Comparison of ENCODE assay signal across 22 cellular contexts in the genomic region with DNA sequence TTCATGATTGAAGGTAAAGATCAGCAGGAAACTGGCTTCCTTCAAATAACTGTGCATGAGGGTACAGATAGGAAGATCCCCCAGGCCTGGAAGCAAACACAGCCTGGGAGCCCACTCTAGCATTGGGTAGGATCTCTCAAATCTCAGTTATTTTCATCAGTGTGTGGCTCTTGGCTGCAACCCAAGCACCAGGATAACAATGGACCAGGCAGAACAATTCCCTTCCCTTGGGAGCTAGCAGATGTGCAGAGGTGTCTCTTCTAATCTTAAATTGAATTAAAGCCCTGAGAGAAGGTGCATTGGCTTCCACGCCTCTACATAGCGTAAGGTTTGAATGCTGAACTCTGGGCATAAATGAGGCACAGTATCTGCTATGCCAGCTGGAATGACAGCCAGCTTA.
"Had no signal": no experiment of that assay in that cellular context is flagged by ENCODE, and none has a peak within 500 bp of the region (broad histone marks: within the 10 kb centered on the region; RNA-seq: fewer than 3 reads in every experiment).

No MANE protein-coding gene starts in this region.

- H3K9me3 ChIP-seq: gastrocnemius medialis, neutrophil, pancreas, right lobe of liver, thoracic aorta, tibial nerve, upper lobe of left lung had no signal

- H3K79me2 ChIP-seq: hepatocyte had no signal

- H2AFZ ChIP-seq: hepatocyte had no signal

- H3K4me1 ChIP-seq: gastrocnemius medialis, pancreas, right lobe of liver, tibial nerve, upper lobe of left lung had no signal

- H3K27me3 ChIP-seq: gastrocnemius medialis, hepatocyte, neutrophil, pancreas, right lobe of liver, tibial nerve, upper lobe of left lung had no signal

- H3K4me2 ChIP-seq: hepatocyte had no signal

- FAIRE-seq: kidney, pancreas, small intestine, urothelium cell line had no signal

- H3K27me3 Mint-ChIP-seq: memory B cell; stimulated activated naive B cell treated with anti-CD40 and anti-IgM and Interleukin-4, amounts not matched to agents 10 μg/mL and 1 μg/mL and 100 μg/mL, for 72 hours; stimulated activated naive CD8-positive, alpha-beta T cell treated with anti-CD3 and anti-CD28 coated beads, Interleukin-15, Interleukin-2, amounts not matched to agents 100 ng/mL and 50 ng/mL, for 24 hours had no signal

- H3K4me3 ChIP-seq: gastrocnemius medialis, hepatocyte, lung, pancreas, right lobe of liver, thoracic aorta, tibial nerve, upper lobe of left lung had no signal

- H3K27ac Mint-ChIP-seq: memory B cell; natural killer cell; stimulated activated naive B cell treated with anti-CD40 and anti-IgM and Interleukin-4, amounts not matched to agents 10 μg/mL and 1 μg/mL and 100 μg/mL, for 72 hours; stimulated activated naive CD8-positive, alpha-beta T cell treated with anti-CD3 and anti-CD28 coated beads, Interleukin-15, Interleukin-2, amounts not matched to agents 100 ng/mL and 50 ng/mL, for 24 hours had no signal

- H3K4me1 Mint-ChIP-seq: memory B cell; natural killer cell; stimulated activated naive B cell treated with anti-CD40 and anti-IgM and Interleukin-4, amounts not matched to agents 10 μg/mL and 1 μg/mL and 100 μg/mL, for 72 hours had no signal

- H3K27ac ChIP-seq: epithelial cell of prostate, gastrocnemius medialis, hepatocyte, neutrophil, pancreas, right lobe of liver, thoracic aorta, tibial nerve, upper lobe of left lung had no signal

- H3K36me3 ChIP-seq: gastrocnemius medialis, neutrophil, pancreas, right lobe of liver, thoracic aorta, tibial nerve, upper lobe of left lung had no signal

- H3K4me3 Mint-ChIP-seq: memory B cell; natural killer cell; stimulated activated naive B cell treated with anti-CD40 and anti-IgM and Interleukin-4, amounts not matched to agents 10 μg/mL and 1 μg/mL and 100 μg/mL, for 72 hours; stimulated activated naive CD8-positive, alpha-beta T cell treated with anti-CD3 and anti-CD28 coated beads, Interleukin-15, Interleukin-2, amounts not matched to agents 100 ng/mL and 50 ng/mL, for 24 hours had no signal

- DNase-seq: cortex of kidney; foreskin fibroblast; gastrocnemius medialis; head of caudate nucleus; kidney; natural killer cell; pancreas; right lobe of liver; small intestine; stimulated activated CD4-positive, alpha-beta T cell treated with anti-CD3 and anti-CD28 coated beads, Interleukin-15, amount 100 ng/mL, for 24 hours; stimulated activated CD4-positive, alpha-beta T cell treated with anti-CD3 and anti-CD28 coated beads, Interleukin-2, amount 100 ng/mL, for 48 hours; stimulated activated naive B cell treated with anti-CD40 and anti-IgM and Interleukin-4, amounts not matched to agents 10 μg/mL and 1 μg/mL and 100 μg/mL, for 72 hours; upper lobe of left lung had no signal

- H3K9me3 Mint-ChIP-seq: memory B cell had no signal

- H3K36me3 Mint-ChIP-seq: memory B cell; natural killer cell; stimulated activated naive B cell treated with anti-CD40 and anti-IgM and Interleukin-4, amounts not matched to agents 10 μg/mL and 1 μg/mL and 100 μg/mL, for 72 hours had no signal
